Comparison of ENCODE assay signal across 12 cellular contexts in genomic region chr15:55829826-55830225, GRCh38.
DNase-seq lines count a peak whose midpoint lies in the region; ATAC-seq and TF ChIP-seq lines count a peak whose summit lies in the region.
"Had no signal": no experiment of that assay in that cellular context is flagged by ENCODE, and none has a peak within 500 bp of the region (broad histone marks: within the 10 kb centered on the region; RNA-seq: fewer than 3 reads in every experiment).

No MANE protein-coding gene starts in this region.

- H3K27me3 Mint-ChIP-seq in GM23338 (ENCODE audit: insufficient read depth, low read depth, poor library complexity), result no peaks in the 10 kb centered on the region
- H3K27me3 Mint-ChIP-seq: dendritic cell treated with granulocyte-macrophage colony-stimulating factor and Interleukin-4, amounts not matched to agents 40 ng/mL and 50 ng/mL, for 4 days had no signal

- H3K4me3 ChIP-seq in GM23338, result no peak overlapping the region
- no peak overlapping the region for H3K4me3 ChIP-seq in uterus
- H3K4me3 ChIP-seq: PC-9 had no signal

- no peak overlapping the region for H3K4me2 ChIP-seq in GM23338
- H3K4me2 ChIP-seq: PC-9 had no signal

- no peak for TF ChIP-seq POLR2A in GM18505 (IDR thresholded peaks at IDR 0.05; ENCODE audit: borderline replicate concordance, extremely low read depth, insufficient read depth, insufficient read length)
- no peak for TF ChIP-seq POLR2A in uterus (IDR thresholded peaks at IDR 0.05)

- H3K9me3 ChIP-seq in uterus, result no peaks in the 10 kb centered on the region

- peak; percentile 14 for DNase-seq in HT1080 (ENCODE audit: low read depth)
- peak; percentile 48 for DNase-seq in amniotic epithelial cell (ENCODE audit: low read depth)
- DNase-seq in NCI-H748 treated with DMSO at 0.1 percent for 48 hours (lab: John Stamatoyannopoulos, UW), result no peak
- DNase-seq in GM23338 (ENCODE audit: low spot score), result no peak
- no peak for DNase-seq in uterus
- DNase-seq in ecto neural progenitor cell (ENCODE audit: low spot score), result no peak
- DNase-seq: DMS 273 treated with DMSO at 0.1 percent for 48 hours, PC-9 had no signal

- H3K9me2 ChIP-seq in GM23338 (ENCODE audit: insufficient read depth), result no peaks in the 10 kb centered on the region

- ATAC-seq in GM18505 (IDR thresholded peaks at IDR 0.05; ENCODE audit: unreplicated experiment) (peak; percentile 79), GM21447 (IDR thresholded peaks at IDR 0.05; ENCODE audit: unreplicated experiment) (peak; percentile 75), GM23338 (no peak)

- no peaks in the 10 kb centered on the region for H3K9me3 Mint-ChIP-seq in GM23338
- H3K9me3 Mint-ChIP-seq: dendritic cell treated with granulocyte-macrophage colony-stimulating factor and Interleukin-4, amounts not matched to agents 40 ng/mL and 50 ng/mL, for 4 days had no signal

- H3K4me1 ChIP-seq in GM23338 (ENCODE audit: insufficient read depth), result no peaks in the 10 kb centered on the region
- H3K4me1 ChIP-seq in uterus, result no peaks in the 10 kb centered on the region
- H3K4me1 ChIP-seq: parathyroid adenoma had no signal

- no peaks in the 10 kb centered on the region for H3K36me3 ChIP-seq in GM23338 (ENCODE audit: insufficient read depth)
- H3K36me3 ChIP-seq in uterus, result no peaks in the 10 kb centered on the region

- H2AFZ ChIP-seq in GM23338, result no peak overlapping the region
- H2AFZ ChIP-seq: parathyroid adenoma, PC-9 had no signal

- H3K27ac Mint-ChIP-seq in GM23338, result no peak overlapping the region
- H3K27ac Mint-ChIP-seq: dendritic cell treated with granulocyte-macrophage colony-stimulating factor and Interleukin-4, amounts not matched to agents 40 ng/mL and 50 ng/mL, for 4 days had no signal

- H3K27me3 ChIP-seq in GM23338 (ENCODE audit: insufficient read depth) (no peaks in the 10 kb centered on the region), uterus (no peaks in the 10 kb centered on the region)

- intact Hi-C loops in uterus (cut with DNase I; ENCODE audit: low total_unique reads), result no loop called here

- no peak overlapping the region for H3K4me3 Mint-ChIP-seq in GM23338
- H3K4me3 Mint-ChIP-seq: dendritic cell treated with granulocyte-macrophage colony-stimulating factor and Interleukin-4, amounts not matched to agents 40 ng/mL and 50 ng/mL, for 4 days had no signal

- TF ChIP-seq CTCF in GM23338 (conservative IDR thresholded peaks at IDR 0.05; ENCODE audit: low read depth in 2 of 2) (no peak), uterus (IDR thresholded peaks at IDR 0.05) (no peak)

- H4K20me1 ChIP-seq in GM23338 (replicated peaks; ENCODE audit: insufficient read depth), result no peaks in the 10 kb centered on the region

- no peaks in the 10 kb centered on the region for H3K36me3 Mint-ChIP-seq in GM23338 (ENCODE audit: low read depth)

- H3K27ac ChIP-seq in GM23338 (ENCODE audit: low read depth) (no peak overlapping the region), uterus (no peak overlapping the region)
- H3K27ac ChIP-seq: parathyroid adenoma, PC-9 had no signal

- no peaks in the 10 kb centered on the region for H3F3A ChIP-seq in GM23338 (replicated peaks; ENCODE audit: low read depth)

- no peaks in the 10 kb centered on the region for H3K79me2 ChIP-seq in GM23338 (replicated peaks; ENCODE audit: insufficient read depth)
- H3K79me2 ChIP-seq: parathyroid adenoma had no signal

- no peaks in the 10 kb centered on the region for H3K4me1 Mint-ChIP-seq in GM23338

TF ChIP-seq in GM23338, 12 proteins besides CTCF, POLR2A, EP300 and RAD21 (continues in another document):
- TF ChIP-seq CREB1 (CRISPR knock-in tag; IDR thresholded peaks at IDR 0.05; ENCODE audit: low read depth) (no peak), ETS1 (IDR thresholded peaks at IDR 0.05) (no peak), POLR2AphosphoS5 (IDR thresholded peaks at IDR 0.05; ENCODE audit: low read depth) (no peak), JUNB (IDR thresholded peaks at IDR 0.05; ENCODE audit: unreplicated experiment) (no peak), STAT1 (IDR thresholded peaks at IDR 0.05; ENCODE audit: unreplicated experiment) (no peak), ZNF114 (CRISPR knock-in tag; IDR thresholded peaks at IDR 0.05) (no peak), ZNF331 (CRISPR knock-in tag; IDR thresholded peaks at IDR 0.05; ENCODE audit: low read depth) (no peak), EZH2 (IDR thresholded peaks at IDR 0.05; ENCODE audit: low read depth, unreplicated experiment) (no peak), REST (IDR thresholded peaks at IDR 0.05; ENCODE audit: unreplicated experiment) (no peak)

Comparison
In these comparisons a context has a peak if more than half of its experiments do, and no peak if none do; other contexts are left out.
1. DNase-seq: peak in HT1080 (single experiment) and amniotic epithelial cell (single experiment); none in NCI-H748 treated with DMSO at 0.1 percent for 48 hours (single experiment), GM23338 (single experiment), uterus (0 of 2) and ecto neural progenitor cell (single experiment).